Comparison of ENCODE assay signal across 23 cellular contexts in genomic region chr15:90916461-90916860, GRCh38. TPM values are rescaled to one million over a fixed set of nuclear protein-coding genes. Genes with fewer than 3 reads are reported as not detected.
DNase-seq lines count a peak whose midpoint lies in the region; ATAC-seq and TF ChIP-seq lines count a peak whose summit lies in the region.
"Had no signal": no experiment of that assay in that cellular context is flagged by ENCODE, and none has a peak within 500 bp of the region (broad histone marks: within the 10 kb centered on the region; RNA-seq: fewer than 3 reads in every experiment).

No MANE protein-coding gene starts in this region.

- in situ Hi-C loops in GM13976 (cut with MboI; ENCODE audit: low sequenced_read_pairs, unreplicated experiment), result no loop called here

- H3K4me1 ChIP-seq in CD8-positive, alpha-beta memory T cell (ENCODE audit: insufficient read depth, low read length), result no peaks in the 10 kb centered on the region
- H3K4me1 ChIP-seq in SJCRH30, result peaks cover 31% of the 10 kb centered on the region
- peaks cover 5% of the 10 kb centered on the region for H3K4me1 ChIP-seq in right cardiac atrium (ENCODE audit: control insufficient read depth, insufficient read depth, low read length)
- H3K4me1 ChIP-seq in spleen, result peaks cover 0 to 65% (median 16%) of the 10 kb centered on the region in 6 donors
- H3K4me1 ChIP-seq: body of pancreas had no signal

- H3K4me3 ChIP-seq in CD8-positive, alpha-beta memory T cell (ENCODE audit: low read length), result no peak overlapping the region
- H3K4me3 ChIP-seq in SJCRH30 (no peak overlapping the region; the same call in 1 of the 2 replicates), right cardiac atrium (ENCODE audit: low read length) (no peak overlapping the region), spleen (peak overlapping the region in 4 of 8 donors; percentile 29 to 61 (median 31))
- H3K4me3 ChIP-seq: body of pancreas, smooth muscle cell had no signal

- peaks cover 79% of the 10 kb centered on the region for H3K36me3 ChIP-seq in CD8-positive, alpha-beta memory T cell (ENCODE audit: insufficient read depth, low read length)
- H3K36me3 ChIP-seq in SJCRH30, result no peaks in the 10 kb centered on the region; the same call in 1 of the 2 replicates
- H3K36me3 ChIP-seq in spleen, result peaks cover 24 to 100% (median 99%) of the 10 kb centered on the region in 6 donors

- no peak for TF ChIP-seq POLR2A in spleen (IDR thresholded peaks at IDR 0.05)

- CTCF ChIA-PET in CD8-positive, alpha-beta memory T cell (lab: Charles Lee), result no interaction called here

- no peaks in the 10 kb centered on the region for H3K27me3 ChIP-seq in CD8-positive, alpha-beta memory T cell (ENCODE audit: insufficient read depth, low read length, poor library complexity, severe bottlenecking)
- no peaks in the 10 kb centered on the region for H3K27me3 ChIP-seq in SJCRH30
- H3K27me3 ChIP-seq in right cardiac atrium (ENCODE audit: control insufficient read depth, insufficient read depth), result no peaks in the 10 kb centered on the region
- H3K27me3 ChIP-seq in spleen (replicated peaks in 1 of 7), result no peaks in the 10 kb centered on the region
- H3K27me3 ChIP-seq: body of pancreas had no signal

- TF ChIP-seq CTCF in spleen (IDR thresholded peaks at IDR 0.05 in 8 of 11, conservative IDR thresholded peaks at IDR 0.05 in 3 of 11) (no peak), GM13976 (IDR thresholded peaks at IDR 0.05; ENCODE audit: borderline replicate concordance, control extremely low read depth, extremely low read depth, insufficient read depth, missing control alignments) (no peak)

- 86% methylated on average over 11 of the region's 11 CpGs for WGBS in right cardiac atrium
- 72 to 90% (median 81%) methylated on average over 11 of the region's 11 CpGs for WGBS in spleen, 5 donors

- H3K4me3 Mint-ChIP-seq in CD8-positive, alpha-beta memory T cell, result no peak overlapping the region
- H3K4me3 Mint-ChIP-seq: activated naive CD8-positive, alpha-beta T cell treated with anti-CD3 and anti-CD28 coated beads, Interleukin-2, amount 50 U/mL, for 24 hours; activated T-helper 17 cell treated with anti-CD3 and anti-CD28 coated beads, Interleukin-2, amount 50 U/mL, for 72 hours; CD4-positive, alpha-beta T cell had no signal

- H3K9me3 ChIP-seq in CD8-positive, alpha-beta memory T cell (ENCODE audit: low read length), result no peaks in the 10 kb centered on the region
- H3K9me3 ChIP-seq in SJCRH30 (replicated peaks), result no peaks in the 10 kb centered on the region
- no peaks in the 10 kb centered on the region for H3K9me3 ChIP-seq in right cardiac atrium (ENCODE audit: control insufficient read depth, low read length)
- no peaks in the 10 kb centered on the region for H3K9me3 ChIP-seq in spleen
- H3K9me3 ChIP-seq: body of pancreas had no signal

- no peak overlapping the region for H3K27ac Mint-ChIP-seq in CD8-positive, alpha-beta memory T cell
- H3K27ac Mint-ChIP-seq: activated naive CD8-positive, alpha-beta T cell treated with anti-CD3 and anti-CD28 coated beads, Interleukin-2, amount 50 U/mL, for 24 hours; activated T-helper 17 cell treated with anti-CD3 and anti-CD28 coated beads, Interleukin-2, amount 50 U/mL, for 72 hours; CD4-positive, alpha-beta T cell had no signal

- H3K4me1 Mint-ChIP-seq in CD8-positive, alpha-beta memory T cell, result no peaks in the 10 kb centered on the region

- POLR2A ChIA-PET in CD8-positive, alpha-beta memory T cell (lab: Charles Lee), result no interaction called here

- DNase-seq in CD8-positive, alpha-beta memory T cell, result no peak
- DNase-seq in SJCRH30 (no peak), right cardiac atrium (peak in 1 of 3 donors; percentile 10), spleen (peak; percentile 67), left colon (no peak), GM13976 (ENCODE audit: low spot score) (no peak), OCI-M1 (lab: John Stamatoyannopoulos, UW) (no peak)
- DNase-seq: activated CD4-positive, alpha-beta T cell treated with anti-CD3 and anti-CD28 coated beads, Interleukin-2, amount 50 U/mL, for 4 hours; activated CD8-positive, alpha-beta memory T cell treated with anti-CD3 and anti-CD28 coated beads, Interleukin-2, amount 50 U/mL, for 48 hours; activated naive CD8-positive, alpha-beta T cell treated with anti-CD3 and anti-CD28 coated beads, Interleukin-2, amount 50 U/mL, for 24 hours; CD4-positive, alpha-beta T cell; effector CD4-positive, alpha-beta T cell; NCI-H1105; NCI-H2029; NCI-H226; NCI-H748 treated with DMSO at 0.1 percent for 48 hours; stimulated activated CD4-positive, alpha-beta T cell treated with anti-CD3 and anti-CD28 coated beads, Interleukin-2, amount 100 ng/mL, for 48 hours; stimulated activated naive CD4-positive, alpha-beta T cell had no signal

- no peaks in the 10 kb centered on the region for H3K9me3 Mint-ChIP-seq in CD8-positive, alpha-beta memory T cell
- H3K9me3 Mint-ChIP-seq: activated naive CD8-positive, alpha-beta T cell treated with anti-CD3 and anti-CD28 coated beads, Interleukin-2, amount 50 U/mL, for 24 hours; activated T-helper 17 cell treated with anti-CD3 and anti-CD28 coated beads, Interleukin-2, amount 50 U/mL, for 72 hours; CD4-positive, alpha-beta T cell had no signal

- peaks cover 4 to 97% (median 26%) of the 10 kb centered on the region in 3 donors for H3K36me3 Mint-ChIP-seq in CD8-positive, alpha-beta memory T cell

- H3K27me3 Mint-ChIP-seq in CD8-positive, alpha-beta memory T cell, result peaks cover 0 to 4% of the 10 kb centered on the region in 2 donors
- H3K27me3 Mint-ChIP-seq: activated naive CD8-positive, alpha-beta T cell treated with anti-CD3 and anti-CD28 coated beads, Interleukin-2, amount 50 U/mL, for 24 hours; activated T-helper 17 cell treated with anti-CD3 and anti-CD28 coated beads, Interleukin-2, amount 50 U/mL, for 72 hours; CD4-positive, alpha-beta T cell had no signal

- intact Hi-C loops in right cardiac atrium (cut with DNase I), result no loop called here
- intact Hi-C loops in spleen (cut with DNase I; ENCODE audit: low total_unique reads), result no loop called here
- intact Hi-C loops in left colon (cut with DNase I, micrococcal nuclease), result no loop called here

- ATAC-seq in right cardiac atrium, result no peak
- no peak for ATAC-seq in left colon
- ATAC-seq: activated T-helper 17 cell treated with anti-CD3 and anti-CD28 coated beads, Interleukin-2, amount 50 U/mL, for 72 hours; body of pancreas had no signal

- peak overlapping the region; percentile 43 for H3K27ac ChIP-seq in CD8-positive, alpha-beta memory T cell (ENCODE audit: low read depth, low read length)
- H3K27ac ChIP-seq in SJCRH30 (peak overlapping the region; percentile 96), right cardiac atrium (ENCODE audit: low read length) (peak overlapping the region; percentile 27), spleen (peak overlapping the region in 7 of 8 donors; percentile 67 to 93 (median 79))
- H3K27ac ChIP-seq: body of pancreas had no signal

RNA-seq across cellular contexts. Expression of gene MAN2A2, which starts 13.4 kb away (rescaled TPM):
- total RNA-seq in CD8-positive, alpha-beta memory T cell, result 10 to 100 TPM; 90.7 to 92.7 TPM
- 10.8 TPM for polyA plus RNA-seq in CD8-positive, alpha-beta memory T cell
- 11.0 and 12.6 TPM in 2 replicates for total RNA-seq in SJCRH30 (2014; rRNA removed; shearing (Covaris generic))
- total RNA-seq in right cardiac atrium (100 to 1,000 TPM in 2 of 4 donors, 10 to 100 TPM in 2; 75.9 to 118 (median 93.4) TPM), spleen (100 to 1,000 TPM; 105 to 167 (median 120) TPM), left colon (10 to 100 TPM; 48.4 to 63.7 TPM)
- polyA plus RNA-seq in right cardiac atrium (41.6 TPM), spleen (10 to 100 TPM; 13.7 to 46.1 (median 24.0) TPM)

RNA-seq across cellular contexts. Expression of gene HDDC3, which starts 15.9 kb away (rescaled TPM):
- 10 to 100 TPM; 39.5 to 43.5 TPM for total RNA-seq in CD8-positive, alpha-beta memory T cell
- 34.7 TPM for polyA plus RNA-seq in CD8-positive, alpha-beta memory T cell
- 4.6 and 4.7 TPM in 2 replicates for total RNA-seq in SJCRH30 (2014; rRNA removed; shearing (Covaris generic))
- total RNA-seq in right cardiac atrium (10 to 100 TPM; 13.5 to 17.7 (median 17.0) TPM), spleen (10 to 100 TPM; 12.8 to 25.9 (median 18.0) TPM), left colon (10 to 100 TPM; 17.3 to 17.5 TPM)
- polyA plus RNA-seq in right cardiac atrium (22.2 TPM), spleen (10 to 100 TPM; 23.9 to 34.5 (median 31.0) TPM)

RNA-seq across cellular contexts. Expression of gene UNC45A, which starts 18.6 kb away (rescaled TPM):
- total RNA-seq in CD8-positive, alpha-beta memory T cell, result 10 to 100 TPM; 74.6 to 78.2 TPM
- polyA plus RNA-seq in CD8-positive, alpha-beta memory T cell, result 68.6 TPM
- 40.7 and 42.4 TPM in 2 replicates for total RNA-seq in SJCRH30 (2014; rRNA removed; shearing (Covaris generic))
- 10 to 100 TPM; 26.2 to 32.8 (median 29.9) TPM for total RNA-seq in right cardiac atrium
- 24.0 TPM for polyA plus RNA-seq in right cardiac atrium
- 10 to 100 TPM; 32.8 to 59.5 (median 42.6) TPM for total RNA-seq in spleen
- polyA plus RNA-seq in spleen, result 10 to 100 TPM; 32.2 to 43.6 (median 32.8) TPM
- total RNA-seq in left colon, result 10 to 100 TPM; 53.0 to 58.1 TPM

RNA-seq across cellular contexts. Expression of gene FES, which starts 32.2 kb away (rescaled TPM):
- 1 to 10 TPM; 2.5 to 2.6 TPM for total RNA-seq in CD8-positive, alpha-beta memory T cell
- polyA plus RNA-seq in CD8-positive, alpha-beta memory T cell, result 0.28 TPM
- 0.25 and 1.1 TPM in 2 replicates for total RNA-seq in SJCRH30 (2014; rRNA removed; shearing (Covaris generic))
- total RNA-seq in right cardiac atrium (10 to 100 TPM; 15.6 to 21.0 (median 18.0) TPM), spleen (100 to 1,000 TPM; 150 to 369 (median 272) TPM), left colon (1 to 10 TPM; 5.1 to 10.0 TPM)
- polyA plus RNA-seq in right cardiac atrium (17.6 TPM), spleen (100 to 1,000 TPM in 1 of 3 donors, 10 to 100 TPM in 2; 39.5 to 176 (median 89.2) TPM)
- total RNA-seq: M059J had no signal
- polyA plus RNA-seq: neural cell had no signal

RNA-seq across cellular contexts. Expression of gene RCCD1, which starts 38.2 kb away (rescaled TPM):
- total RNA-seq in CD8-positive, alpha-beta memory T cell, result 10 to 100 TPM; 20.9 to 21.7 TPM
- polyA plus RNA-seq in CD8-positive, alpha-beta memory T cell, result 2.6 TPM
- 6.8 and 8.6 TPM in 2 replicates for total RNA-seq in SJCRH30 (2014; rRNA removed; shearing (Covaris generic))
- total RNA-seq in right cardiac atrium (10 to 100 TPM in 3 of 4 donors, 1 to 10 TPM in 1; 8.7 to 14.8 (median 13.4) TPM), spleen (10 to 100 TPM in 2 of 7 donors, 1 to 10 TPM in 5; 6.9 to 11.4 (median 8.7) TPM), left colon (10 to 100 TPM; 15.3 to 17.1 TPM)
- polyA plus RNA-seq in right cardiac atrium (11.1 TPM), spleen (1 to 10 TPM; 3.6 to 9.0 (median 6.3) TPM)

Comparison
In these comparisons a context has a peak if more than half of its experiments do, and no peak if none do; other contexts are left out.
1. H3K27ac ChIP-seq: peak in every context shown above with its lines; median percentile 96 in SJCRH30; 79 in spleen; 43 in CD8-positive, alpha-beta memory T cell; 27 in right cardiac atrium.